8 cellular contexts compared by ENCODE assay signal in genomic region chr11:45089845-45090499, GRCh38. TPM values are rescaled to one million over a fixed set of nuclear protein-coding genes. Genes with fewer than 3 reads are reported as not detected.
DNase-seq lines count a peak whose midpoint lies in the region; ATAC-seq and TF ChIP-seq lines count a peak whose summit lies in the region.

No MANE protein-coding gene starts in this region.

- H3K9ac ChIP-seq in BLaER1 (no peak overlapping the region), colonic mucosa (ENCODE audit: low read depth in 2 of 2, low read length in 2 of 2) (no peak overlapping the region)

- H3K27me3 Mint-ChIP-seq in neural crest cell (ENCODE audit: low read depth), result peaks cover 13% of the 10 kb centered on the region

- H3K9me3 Mint-ChIP-seq in neural crest cell, result no peaks in the 10 kb centered on the region

- intact Hi-C loops in colonic mucosa (cut with DNase I), result no loop called here

- peaks cover 41% of the 10 kb centered on the region for H3K4me1 Mint-ChIP-seq in neural crest cell

- H3K4me2 ChIP-seq in BLaER1, result peak overlapping the region; percentile 80

- no peaks in the 10 kb centered on the region for H3K9me3 ChIP-seq in BLaER1
- no peaks in the 10 kb centered on the region for H3K9me3 ChIP-seq in MG63
- H3K9me3 ChIP-seq in colonic mucosa, result no peaks in the 10 kb centered on the region
- H3K9me3 ChIP-seq in effector memory CD4-positive, alpha-beta T cell (ENCODE audit: control insufficient read depth, low read length), result no peaks in the 10 kb centered on the region

- ATAC-seq in HG03442 (IDR thresholded peaks at IDR 0.05; ENCODE audit: unreplicated experiment) (no peak), GM21381 (IDR thresholded peaks at IDR 0.05; ENCODE audit: unreplicated experiment) (no peak)

- H3K36me3 Mint-ChIP-seq in neural crest cell (ENCODE audit: low read depth), result no peaks in the 10 kb centered on the region

- no peak for TF ChIP-seq CTCF in colonic mucosa (IDR thresholded peaks at IDR 0.05)
- peak; percentile 37 for TF ChIP-seq CTCF in neural crest cell (conservative IDR thresholded peaks at IDR 0.05)

- no peak overlapping the region for H3K27ac ChIP-seq in BLaER1
- H3K27ac ChIP-seq in colonic mucosa, result peak overlapping the region; percentile 16
- H3K27ac ChIP-seq in effector memory CD4-positive, alpha-beta T cell (ENCODE audit: insufficient read depth, low read length, poor library complexity, severe bottlenecking), result no peak overlapping the region

- no peak overlapping the region for H3K4me3 Mint-ChIP-seq in neural crest cell

- H3K27me3 ChIP-seq in BLaER1, result no peaks in the 10 kb centered on the region
- H3K27me3 ChIP-seq in MG63, result no peaks in the 10 kb centered on the region
- no peaks in the 10 kb centered on the region for H3K27me3 ChIP-seq in colonic mucosa
- H3K27me3 ChIP-seq in effector memory CD4-positive, alpha-beta T cell (replicated peaks; ENCODE audit: control insufficient read depth, insufficient read depth, low read length, poor library complexity, severe bottlenecking), result no peaks in the 10 kb centered on the region

- H3K36me3 ChIP-seq in BLaER1 (no peaks in the 10 kb centered on the region), MG63 (no peaks in the 10 kb centered on the region), colonic mucosa (no peaks in the 10 kb centered on the region)
- no peaks in the 10 kb centered on the region for H3K36me3 ChIP-seq in effector memory CD4-positive, alpha-beta T cell (ENCODE audit: control insufficient read depth, insufficient read depth, low read length)

- H3K27ac Mint-ChIP-seq in neural crest cell (ENCODE audit: unreplicated experiment), result no peak overlapping the region

- H3K4me3 ChIP-seq in BLaER1, result no peak overlapping the region
- no peak overlapping the region for H3K4me3 ChIP-seq in MG63
- H3K4me3 ChIP-seq in colonic mucosa, result no peak overlapping the region
- no peak overlapping the region for H3K4me3 ChIP-seq in effector memory CD4-positive, alpha-beta T cell (ENCODE audit: insufficient read depth, low read depth, low read length, poor library complexity, severe bottlenecking)

- no peaks in the 10 kb centered on the region for H4K20me1 ChIP-seq in BLaER1

- DNase-seq in MG63, result peak; percentile 56
- no peak for DNase-seq in colonic mucosa
- no peak for DNase-seq in neural crest cell (ENCODE audit: low read depth, low spot score)
- no peak for DNase-seq in effector memory CD4-positive, alpha-beta T cell
- DNase-seq in T1000 (lab: John Stamatoyannopoulos, UW), result no peak

- H3K4me1 ChIP-seq in BLaER1 (peaks cover 98% of the 10 kb centered on the region), colonic mucosa (no peaks in the 10 kb centered on the region)
- H3K4me1 ChIP-seq in effector memory CD4-positive, alpha-beta T cell (ENCODE audit: control insufficient read depth, insufficient read depth, low read length, poor library complexity, severe bottlenecking), result no peaks in the 10 kb centered on the region

RNA-seq across cellular contexts. Expression of gene PRDM11, which starts 56.5 kb away (rescaled TPM):
- total RNA-seq in MG63 (2014; rRNA removed; shearing (Covaris generic); ENCODE audit: low replicate concordance), result 4.3 and 5.7 TPM in 2 replicates
- 1 to 10 TPM; 4.1 to 8.3 TPM for total RNA-seq in colonic mucosa
- total RNA-seq in neural crest cell, result 13.1 and 15.2 TPM in 2 replicates
